ENCODE assay signal across 20 cellular contexts in the genomic region with DNA sequence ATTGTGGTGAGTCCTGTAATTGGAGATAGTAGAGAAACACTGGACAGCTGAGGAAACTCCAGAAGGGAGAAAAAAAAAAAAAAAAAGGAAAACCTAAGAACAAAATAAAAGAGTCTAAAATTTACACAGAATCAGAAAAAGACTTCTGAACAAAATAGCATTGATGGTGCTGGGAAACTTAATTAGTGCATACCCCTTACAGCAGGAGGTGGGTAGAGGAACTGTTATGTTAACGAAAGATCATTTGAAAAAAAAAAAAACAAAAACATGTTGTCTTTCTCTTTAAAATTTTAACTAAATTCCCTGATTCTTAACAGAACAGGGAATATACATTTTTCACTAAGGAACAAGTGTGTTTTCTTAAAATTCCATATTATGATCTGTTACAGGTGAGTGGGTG.
"Had no signal": no experiment of that assay in that cellular context is flagged by ENCODE, and none has a peak within 500 bp of the region (broad histone marks: within the 10 kb centered on the region; RNA-seq: fewer than 3 reads in every experiment).

No MANE protein-coding gene starts in this region.

- H3K4me1 ChIP-seq: lower lobe of right lung, parathyroid adenoma, right lobe of liver, tibial nerve, upper lobe of left lung had no signal

- DNase-seq: dermis blood vessel endothelial cell; effector memory CD8-positive, alpha-beta T cell; hypothalamus; left colon; left ventricle myocardium superior; lower lobe of right lung; natural killer cell; right lobe of liver; small intestine; stimulated activated CD4-positive, alpha-beta T cell treated with anti-CD3 and anti-CD28 coated beads, Interleukin-15, amount 100 ng/mL, for 24 hours; stimulated activated CD4-positive, alpha-beta T cell treated with anti-CD3 and anti-CD28 coated beads, Interleukin-2, amount 100 ng/mL, for 48 hours; stimulated activated naive B cell treated with anti-CD40 and anti-IgM and Interleukin-4, amounts not matched to agents 10 μg/mL and 1 μg/mL and 100 μg/mL, for 72 hours; upper lobe of left lung had no signal

- H3K79me2 ChIP-seq: parathyroid adenoma had no signal

- H3K36me3 ChIP-seq: lower lobe of right lung, right lobe of liver, thoracic aorta, upper lobe of left lung had no signal

- H3K27me3 Mint-ChIP-seq: effector memory CD8-positive, alpha-beta T cell; progenitor cell of endocrine pancreas; stimulated activated naive B cell treated with anti-CD40 and anti-IgM and Interleukin-4, amounts not matched to agents 10 μg/mL and 1 μg/mL and 100 μg/mL, for 72 hours; stimulated activated naive CD8-positive, alpha-beta T cell treated with anti-CD3 and anti-CD28 coated beads, Interleukin-15, Interleukin-2, amounts not matched to agents 100 ng/mL and 50 ng/mL, for 24 hours had no signal

- H3K4me3 ChIP-seq: coronary artery, lower lobe of right lung, right lobe of liver, thoracic aorta, tibial nerve, upper lobe of left lung had no signal

- H3K27me3 ChIP-seq: right lobe of liver, tibial nerve, upper lobe of left lung had no signal

- H2AFZ ChIP-seq: parathyroid adenoma had no signal

- H3K4me1 Mint-ChIP-seq: natural killer cell; neural crest cell; stimulated activated naive B cell treated with anti-CD40 and anti-IgM and Interleukin-4, amounts not matched to agents 10 μg/mL and 1 μg/mL and 100 μg/mL, for 72 hours had no signal

- H3K9me3 Mint-ChIP-seq: effector memory CD8-positive, alpha-beta T cell; natural killer cell; neural crest cell; stimulated activated naive CD8-positive, alpha-beta T cell treated with anti-CD3 and anti-CD28 coated beads, Interleukin-15, Interleukin-2, amounts not matched to agents 100 ng/mL and 50 ng/mL, for 24 hours had no signal

- H3K27ac ChIP-seq: coronary artery, lower lobe of right lung, parathyroid adenoma, right lobe of liver, thoracic aorta, tibial nerve, upper lobe of left lung had no signal

- H3K9ac ChIP-seq: parathyroid adenoma had no signal

- H3K27ac Mint-ChIP-seq: effector memory CD8-positive, alpha-beta T cell; natural killer cell; progenitor cell of endocrine pancreas; stimulated activated naive B cell treated with anti-CD40 and anti-IgM and Interleukin-4, amounts not matched to agents 10 μg/mL and 1 μg/mL and 100 μg/mL, for 72 hours; stimulated activated naive CD8-positive, alpha-beta T cell treated with anti-CD3 and anti-CD28 coated beads, Interleukin-15, Interleukin-2, amounts not matched to agents 100 ng/mL and 50 ng/mL, for 24 hours had no signal

- H3K9me3 ChIP-seq: lower lobe of right lung, right lobe of liver, thoracic aorta, tibial nerve, upper lobe of left lung had no signal

- H3K4me3 Mint-ChIP-seq: effector memory CD8-positive, alpha-beta T cell; natural killer cell; neural crest cell; stimulated activated naive B cell treated with anti-CD40 and anti-IgM and Interleukin-4, amounts not matched to agents 10 μg/mL and 1 μg/mL and 100 μg/mL, for 72 hours; stimulated activated naive CD8-positive, alpha-beta T cell treated with anti-CD3 and anti-CD28 coated beads, Interleukin-15, Interleukin-2, amounts not matched to agents 100 ng/mL and 50 ng/mL, for 24 hours had no signal

- ATAC-seq: effector memory CD8-positive, alpha-beta T cell; left colon; left ventricle myocardium superior; lower lobe of right lung; natural killer cell; right lobe of liver; stimulated activated naive B cell treated with anti-CD40 and anti-IgM and Interleukin-4, amounts not matched to agents 10 μg/mL and 1 μg/mL and 100 μg/mL, for 72 hours had no signal
